In genomic region chr20:47058236-47058635, GRCh38 we compare ENCODE assay signal across 22 cellular contexts.
"Had no signal": no experiment of that assay in that cellular context is flagged by ENCODE, and none has a peak within 500 bp of the region (broad histone marks: within the 10 kb centered on the region; RNA-seq: fewer than 3 reads in every experiment).

No MANE protein-coding gene starts in this region.

- H3K4me1 ChIP-seq: colonic mucosa, foreskin keratinocyte, gastrocnemius medialis, gastroesophageal sphincter, heart left ventricle had no signal

- ATAC-seq: effector memory CD8-positive, alpha-beta T cell; foreskin keratinocyte; gastrocnemius medialis; gastroesophageal sphincter; heart left ventricle; heart right ventricle had no signal

- H3K27me3 ChIP-seq: colonic mucosa, esophagus muscularis mucosa, esophagus squamous epithelium, foreskin keratinocyte, gastrocnemius medialis, heart left ventricle had no signal

- H3K9me3 ChIP-seq: colonic mucosa, esophagus muscularis mucosa, esophagus squamous epithelium, gastroesophageal sphincter, heart left ventricle, heart right ventricle had no signal

- H3K27ac ChIP-seq: colonic mucosa, dorsolateral prefrontal cortex, epithelial cell of prostate, esophagus muscularis mucosa, foreskin keratinocyte, gastrocnemius medialis, gastroesophageal sphincter, heart left ventricle, heart right ventricle had no signal

- DNase-seq: cortex of kidney; dermis blood vessel endothelial cell; dorsolateral prefrontal cortex; effector CD4-positive, alpha-beta T cell; effector CD8-positive, alpha-beta T cell; effector memory CD4-positive, alpha-beta T cell; effector memory CD8-positive, alpha-beta T cell; endodermal cell; erythroblast; esophagus squamous epithelium; foreskin fibroblast; foreskin keratinocyte; foreskin melanocyte; gastrocnemius medialis; glutamatergic neuron; head of caudate nucleus; heart left ventricle; heart right ventricle had no signal

- H3K36me3 ChIP-seq: colonic mucosa, esophagus muscularis mucosa, gastrocnemius medialis, gastroesophageal sphincter, heart left ventricle, heart right ventricle had no signal

- H3K4me3 ChIP-seq: colonic mucosa, dorsolateral prefrontal cortex, esophagus muscularis mucosa, esophagus squamous epithelium, gastrocnemius medialis, gastroesophageal sphincter, heart left ventricle, heart right ventricle had no signal
